In the genomic region with DNA sequence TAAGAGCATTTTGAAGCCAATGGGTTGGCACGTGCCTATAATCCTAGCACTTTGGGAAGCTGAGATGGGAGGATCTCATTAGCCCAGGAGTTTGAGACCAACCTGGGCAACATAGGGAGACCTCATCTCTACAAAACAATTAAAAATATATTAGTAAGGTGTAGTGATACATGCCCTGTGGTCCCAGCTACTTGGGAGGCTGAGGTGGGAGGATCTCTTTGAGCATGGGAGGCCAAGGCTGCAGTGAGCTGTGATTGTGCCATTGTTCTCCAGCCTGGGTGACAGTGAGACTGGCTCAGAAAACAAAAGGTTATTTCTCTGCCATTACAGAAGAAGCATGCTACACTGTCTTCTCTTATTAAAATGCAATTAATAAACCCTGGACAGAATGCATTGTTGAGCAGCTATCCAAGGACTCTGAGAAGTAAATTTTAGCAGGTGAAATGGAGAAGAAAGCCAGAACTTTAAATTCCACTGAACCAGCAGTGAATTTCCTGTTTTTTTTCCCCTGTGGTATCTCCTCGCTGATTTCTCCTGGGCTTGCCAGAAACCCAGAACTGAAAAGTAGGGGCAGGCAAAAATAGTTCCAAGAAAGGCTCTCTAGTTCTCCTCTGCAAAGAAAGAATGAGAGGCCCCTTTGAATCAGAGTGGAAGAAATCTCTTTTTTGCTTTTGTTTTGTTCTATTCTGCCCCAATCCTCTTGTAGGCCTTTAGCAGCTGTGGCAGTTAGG, we compare ENCODE assay signal across 13 cellular contexts. TPM values are rescaled to one million over a fixed set of nuclear protein-coding genes. Genes with fewer than 3 reads are reported as not detected.
A peak's percentile ranks its signal among the peaks of the same experiment; 100 is the strongest.
DNase-seq lines count a peak whose midpoint lies in the region; ATAC-seq, FAIRE-seq and TF ChIP-seq lines count a peak whose summit lies in the region.
"Had no signal": no experiment of that assay in that cellular context is flagged by ENCODE, and none has a peak within 500 bp of the region (broad histone marks: within the 10 kb centered on the region; RNA-seq: fewer than 3 reads in every experiment).

No MANE protein-coding gene starts in this region.

- H4K5ac ChIP-seq in H1 (ENCODE audit: insufficient read length, low read depth, low read length): no peak overlapping the region

- POLR2A ChIA-PET in HepG2 (lab: Yijun Ruan, JAX): interaction anchor here (0.8 to 2.0 kb wide), 3 partner anchors 8 to 68 kb away, joined by 3 to 6 read pairs (median 6); partner anchors contain the start of genes AMD1 and CDK19
- POLR2A ChIA-PET in H1 (lab: Charles Lee; ENCODE audit: partially characterized antibody): interaction anchor here (1.1 to 12.2 kb wide), 7 partner anchors 7 to 76 kb away, joined by 3 to 172 read pairs (median 7); partner anchors contain the start of genes AMD1, CDK19 and GTF3C6

- H3K36me3 ChIP-seq in HepG2 (replicated peaks in 1 of 2; ENCODE audit: control insufficient read depth in 1 of 2, insufficient read depth in 2 of 2, low read length in 2 of 2) (peaks cover 2 to 8% of the 10 kb centered on the region in 2 experiments; a peak in 2 of 5 replicates), right lobe of liver (no peaks in the 10 kb centered on the region), SK-N-MC (ENCODE audit: insufficient read depth, low read length) (peaks cover 38% of the 10 kb centered on the region), H1 (ENCODE audit: control insufficient read depth in 2 of 4, insufficient read depth in 4 of 4, low read length in 3 of 4) (no peaks in the 10 kb centered on the region; a peak in 1 of 8 replicates)

- TF ChIP-seq POLR2A in HepG2 (IDR thresholded peaks at IDR 0.05; ENCODE audit: insufficient read depth in 1 of 2, low read depth in 2 of 2, low read length in 2 of 2): no peak
- no peak for TF ChIP-seq POLR2A in right lobe of liver (IDR thresholded peaks at IDR 0.05)
- no peak for TF ChIP-seq POLR2A in H1 (IDR thresholded peaks at IDR 0.05; ENCODE audit: control extremely low read depth in 1 of 2, low read depth in 2 of 2, low read length in 2 of 2)

- H3K14ac ChIP-seq in H1 (ENCODE audit: insufficient read length): no peak overlapping the region

- H3K18ac ChIP-seq in H1 (ENCODE audit: extremely low read depth, low read length): no peak overlapping the region

- H2AK5ac ChIP-seq in H1 (ENCODE audit: low read depth, low read length): no peak overlapping the region

- CTCF ChIA-PET in HepG2 (lab: Yijun Ruan, JAX; ENCODE audit: low intra/inter-chr PET ratio, low total read pairs) (no interaction called here), H1 (lab: Charles Lee; ENCODE audit: partially characterized antibody) (interaction anchor here (1.2 to 1.4 kb wide), 2 partner anchors 8 to 201 kb away, joined by 3 read pairs; no protein-coding TSS in a partner anchor)

- in situ Hi-C loops in HepG2 (cut with HindIII; ENCODE audit: extremely low pct_ligation_motif_present, low pct_unique_long_range_greater_than_20kb): no loop called here

- FAIRE-seq in HepG2 (lab: Jason Lieb, UNC) (peak; percentile 46), H1 (lab: Jason Lieb, UNC) (no peak)
- FAIRE-seq: colon had no signal

- no peak overlapping the region for H3K23ac ChIP-seq in H1 (ENCODE audit: insufficient read length)

- H3K79me2 ChIP-seq in HepG2 (ENCODE audit: insufficient read depth, low read length) (peaks cover 99% of the 10 kb centered on the region), H1 (ENCODE audit: control insufficient read depth in 1 of 2, insufficient read depth in 2 of 2, low read length in 2 of 2) (peaks cover 93 to 100% of the 10 kb centered on the region in 2 experiments)

- peaks cover 100% of the 10 kb centered on the region for H4K20me1 ChIP-seq in HepG2 (ENCODE audit: insufficient read depth, low read length)
- peaks cover 36 to 53% of the 10 kb centered on the region in 2 experiments for H4K20me1 ChIP-seq in H1 (replicated peaks in 1 of 2; ENCODE audit: control insufficient read depth in 1 of 2, insufficient read depth in 2 of 2, low read length in 2 of 2)

- DNase-seq in HepG2 (ENCODE audit: low spot score) (no peak), right lobe of liver (no peak), SK-N-MC (ENCODE audit: low read depth, low spot score) (no peak), H1 (ENCODE audit: low read depth in 1 of 2, low spot score in 2 of 2) (no peak), substantia nigra (lab: John Stamatoyannopoulos, UW) (no peak), NOMO-1 treated with DMSO at 0.1 percent for 48 hours (lab: John Stamatoyannopoulos, UW; ENCODE audit: unreplicated experiment) (no peak), NCI-H82 treated with DMSO at 0.1 percent for 48 hours (lab: John Stamatoyannopoulos, UW; ENCODE audit: unreplicated experiment) (no peak)
- DNase-seq: activated CD4-positive, CD25-positive, alpha-beta regulatory T cell; NCI-H510A treated with DMSO at 0.1 percent for 48 hours; SHP77; stimulated activated CD4-positive, alpha-beta T cell treated with anti-CD3 and anti-CD28 coated beads, Interleukin-4, amount 100 ng/mL, for 24 hours had no signal

- no peak overlapping the region for H2BK20ac ChIP-seq in H1 (ENCODE audit: low read length)

- H2BK15ac ChIP-seq in H1 (ENCODE audit: low read length): no peak overlapping the region

- H2BK5ac ChIP-seq in H1 (ENCODE audit: low read depth, low read length): no peak overlapping the region

- TF ChIP-seq CTCF in HepG2 (CRISPR knock-in tag; IDR thresholded peaks at IDR 0.05) (no peak), right lobe of liver (IDR thresholded peaks at IDR 0.05) (no peak), H1 (IDR thresholded peaks at IDR 0.05; ENCODE audit: control extremely low read depth in 1 of 3, insufficient read depth in 1 of 3, low read depth in 1 of 3, low read length in 3 of 3) (no peak)

- H2BK12ac ChIP-seq in H1 (ENCODE audit: low read depth, low read length): no peak overlapping the region

- H3K4me1 ChIP-seq in HepG2 (ENCODE audit: insufficient read depth, low read length): peaks cover 91% of the 10 kb centered on the region
- H3K4me1 ChIP-seq in right lobe of liver: peaks cover 0 to 66% (median 12%) of the 10 kb centered on the region in 4 donors
- peaks cover 1 to 9% (median 5%) of the 10 kb centered on the region in 4 experiments; a peak in 6 of 7 replicates for H3K4me1 ChIP-seq in H1 (replicated peaks in 1 of 4; ENCODE audit: control insufficient read depth in 3 of 4, insufficient read depth in 4 of 4, low read length in 3 of 4)

- 91% methylated on average over 2 of the region's 2 CpGs for WGBS in HepG2 (ENCODE audit: low lambda C conversion rate)
- 40% methylated on average over 2 of the region's 2 CpGs for WGBS in right lobe of liver (ENCODE audit: insufficient coverage, low coverage, low lambda C conversion rate, missing lambda C conversion rate)
- 100% methylated on average over 2 of the region's 2 CpGs; no CpG with 5 or more reads in 1 of the 2 experiments for WGBS in H1 (ENCODE audit: extremely low coverage in 1 of 2, insufficient coverage in 1 of 2, insufficient read length in 1 of 2, insufficient replicate concordance in 2 of 2, low coverage in 1 of 2, low lambda C conversion rate in 2 of 2, missing lambda C conversion rate in 1 of 2), 2 experiments

- H4K91ac ChIP-seq in H1 (replicated peaks; ENCODE audit: insufficient read length, low read length): no peak overlapping the region

- H3K56ac ChIP-seq in H1 (replicated peaks; ENCODE audit: insufficient read length, low read depth, low read length): no peak overlapping the region

- no peak overlapping the region for H2BK120ac ChIP-seq in H1 (replicated peaks; ENCODE audit: low read depth, low read length)

- TF ChIP-seq RAD21 in HepG2 (CRISPR knock-in tag; IDR thresholded peaks at IDR 0.05) (no peak), H1 (IDR thresholded peaks at IDR 0.05 in 1 of 2, conservative IDR thresholded peaks at IDR 0.05 in 1 of 2; ENCODE audit: low read depth in 2 of 2, low read length in 2 of 2) (no peak)

- TF ChIP-seq EP300 in HepG2 (IDR thresholded peaks at IDR 0.05; ENCODE audit: low read depth in 2 of 2, low read length in 2 of 2): no peak
- no peak for TF ChIP-seq EP300 in HepG2 (CRISPR knock-in tag; IDR thresholded peaks at IDR 0.05; ENCODE audit: borderline replicate concordance)
- no peak for TF ChIP-seq EP300 in H1 (IDR thresholded peaks at IDR 0.05; ENCODE audit: borderline replicate concordance in 1 of 2, low read depth in 2 of 2, low read length in 2 of 2)

- no peaks in the 10 kb centered on the region for H3K23me2 ChIP-seq in H1 (ENCODE audit: low read depth, low read length)

- H3K9me3 ChIP-seq in HepG2 (ENCODE audit: low read length): no peaks in the 10 kb centered on the region
- H3K9me3 ChIP-seq in right lobe of liver: no peaks in the 10 kb centered on the region
- H3K9me3 ChIP-seq in SK-N-MC (ENCODE audit: low read depth, low read length): no peaks in the 10 kb centered on the region
- no peaks in the 10 kb centered on the region for H3K9me3 ChIP-seq in H1 (ENCODE audit: insufficient read depth in 2 of 2, low read depth in 1 of 2, low read length in 1 of 2)

- no peak overlapping the region for H3K9ac ChIP-seq in HepG2 (ENCODE audit: insufficient read depth, low read depth, low read length)
- no peak overlapping the region for H3K9ac ChIP-seq in SK-N-MC (ENCODE audit: insufficient read length)
- H3K9ac ChIP-seq in H1 (replicated peaks in 1 of 4; ENCODE audit: extremely low read depth in 1 of 4, low read depth in 3 of 4, low read length in 3 of 4): no peak overlapping the region

- H4K8ac ChIP-seq in H1 (ENCODE audit: extremely low read depth, insufficient read depth, low read length): no peak overlapping the region

- ATAC-seq in HepG2: no peak
- no peak for ATAC-seq in right lobe of liver
- no peak for ATAC-seq in GM19455 (IDR thresholded peaks at IDR 0.05; ENCODE audit: unreplicated experiment)

- H3K79me1 ChIP-seq in H1 (ENCODE audit: low read depth, low read length): no peaks in the 10 kb centered on the region; the same call in 1 of the 2 replicates

- BruUV-seq in HepG2 (replicated peaks; lab: Mats Ljungman, UMichigan): no TSS peak

- H2AFZ ChIP-seq in HepG2 (ENCODE audit: low read length) (no peak overlapping the region), H1 (ENCODE audit: low read length) (no peak overlapping the region)

- H3K4me2 ChIP-seq in HepG2 (ENCODE audit: low read depth, low read length) (peak overlapping the region; percentile 79; the same call in 1 of the 2 replicates), H1 (ENCODE audit: insufficient read depth in 1 of 2, low read depth in 2 of 2, low read length in 2 of 2) (peak overlapping the region in 1 of 2 experiments; percentile 26; a peak in 1 of 4 replicates)

- H3K27ac ChIP-seq in HepG2 (ENCODE audit: extremely low read length, insufficient read depth, low read length) (peak overlapping the region; percentile 9), right lobe of liver (no peak overlapping the region), SK-N-MC (peak overlapping the region; percentile 67), H1 (ENCODE audit: low read depth, low read length) (no peak overlapping the region), substantia nigra (ENCODE audit: low read depth, low read length, poor library complexity, severe bottlenecking) (peak overlapping the region; percentile 66)

- no peaks in the 10 kb centered on the region for H3K27me3 ChIP-seq in HepG2 (ENCODE audit: control insufficient read depth in 1 of 2, insufficient read depth in 2 of 2, low read length in 2 of 2)
- no peaks in the 10 kb centered on the region for H3K27me3 ChIP-seq in right lobe of liver
- H3K27me3 ChIP-seq in H1 (replicated peaks in 1 of 4; ENCODE audit: control insufficient read depth in 3 of 4, extremely low read depth in 1 of 4, insufficient read depth in 3 of 4, low read length in 3 of 4): no peaks in the 10 kb centered on the region

- H3K4me3 ChIP-seq in HepG2 (replicated peaks in 1 of 3; ENCODE audit: insufficient read depth in 1 of 3, low read depth in 2 of 3, low read length in 3 of 3) (0 out of 6 replicates have a peak overlapping the region, but pooled peaks of 1 of the 3 experiments have one; percentile 2), right lobe of liver (no peak overlapping the region), SK-N-MC (peak overlapping the region; percentile 28; the same call in 1 of the 2 replicates), H1 (ENCODE audit: extremely low read depth in 1 of 4, insufficient read depth in 2 of 4, low read depth in 3 of 4, low read length in 4 of 4) (no peak overlapping the region)

- H3K4ac ChIP-seq in H1 (replicated peaks; ENCODE audit: insufficient read length, low read depth, low read length): no peak overlapping the region

- intact Hi-C loops in HepG2 (cut with micrococcal nuclease; ENCODE audit: unreplicated experiment) (loop anchor here (1.0 kb wide), 1 partner anchor 116 kb away; no protein-coding TSS in a partner anchor), right lobe of liver (cut with DNase I) (no loop called here)

RNA-seq across cellular contexts. Expression of gene AMD1, which starts 8.4 kb away (rescaled TPM):
- total RNA-seq in HepG2 (2016; rRNA removed; fragmentation: Illumina TruSeq; extraction: Trizol) (123 and 180 TPM in 2 replicates), right lobe of liver (10 to 100 TPM; 11.5 to 49.4 (median 24.2) TPM)
- total RNA-seq in HepG2 (2016; cell fraction: cytosol; rRNA removed; fragmentation: Illumina TruSeq; extraction: Trizol; ENCODE audit: low read depth): 29.0 and 33.5 TPM in 2 replicates
- total RNA-seq in HepG2 (2016; cell fraction: insoluble cytoplasmic fraction; rRNA removed; fragmentation: Illumina TruSeq; extraction: Trizol): 122 and 179 TPM in 2 replicates
- total RNA-seq in HepG2 (2016; cell fraction: membrane; rRNA removed; fragmentation: Illumina TruSeq; extraction: Trizol): 126 and 151 TPM in 2 replicates
- 105 and 115 TPM in 2 replicates for total RNA-seq in HepG2 (2016; cell fraction: nucleus; rRNA removed; fragmentation: Illumina TruSeq; extraction: Trizol)
- polyA plus RNA-seq in HepG2 (2011; rRNA removed) (77.3 and 108 TPM in 2 replicates), H1 (2011; rRNA removed) (33.6 and 60.9 TPM in 2 replicates)
- polyA plus RNA-seq in HepG2 (2011; cell fraction: cytosol; rRNA removed): 44.6 and 78.9 TPM in 2 replicates
- polyA plus RNA-seq in HepG2 (2011; cell fraction: nucleus; rRNA removed): 41.4 and 56.1 TPM in 2 replicates
- polyA plus RNA-seq in HepG2 (2012): 120 and 146 TPM in 2 replicates
- 19.3 and 24.3 TPM in 2 replicates for polyA plus RNA-seq in HepG2 (2016; cell fraction: cytosol; fragmentation: Illumina TruSeq; extraction: Trizol; ENCODE audit: low read depth)
- polyA plus RNA-seq in HepG2 (2016; cell fraction: insoluble cytoplasmic fraction; fragmentation: Illumina TruSeq; extraction: Trizol; ENCODE audit: low read depth): 158 and 161 TPM in 2 replicates
- polyA plus RNA-seq in HepG2 (2016; cell fraction: membrane; fragmentation: Illumina TruSeq; extraction: Trizol; ENCODE audit: low read depth): 94.7 and 117 TPM in 2 replicates
- polyA plus RNA-seq in HepG2 (2016; cell fraction: nucleus; fragmentation: Illumina TruSeq; extraction: Trizol; ENCODE audit: insufficient read depth, low read depth): 108 and 109 TPM in 2 replicates
- 54.3 and 58.3 TPM in 2 replicates for polyA minus RNA-seq in HepG2 (2011; rRNA and poly(A)+ RNA removed; ENCODE audit: low replicate concordance)
- 140 and 158 TPM in 2 replicates for polyA minus RNA-seq in HepG2 (2011; cell fraction: cytosol; rRNA and poly(A)+ RNA removed)
- polyA minus RNA-seq in HepG2 (2011; cell fraction: nucleus; rRNA and poly(A)+ RNA removed): 214 and 279 TPM in 2 replicates
- total RNA-seq in H1 (2021; fragmentation: NEBNext Ultra II Directional; extraction: Animal tissue kit (Norgen Biotek cat#: 25700)): 174 and 177 TPM in 2 replicates
- polyA plus RNA-seq in H1 (2011; cell fraction: cytosol; rRNA removed): 74.7 TPM
- polyA plus RNA-seq in H1 (2011; cell fraction: nucleus; rRNA removed): 19.9 TPM
- 58.5 to 157 TPM (median 83.8 TPM) in 4 replicates for polyA plus RNA-seq in H1 (2012, experiment 1 of 2)
- polyA plus RNA-seq in H1 (2012, experiment 2 of 2): 12.1 TPM
- 234 TPM for polyA plus RNA-seq in H1 (2013, experiment 1 of 2)
- polyA plus RNA-seq in H1 (2013, experiment 2 of 2): 221 TPM
- polyA minus RNA-seq in H1 (2011; rRNA and poly(A)+ RNA removed): 121 and 137 TPM in 2 replicates
- 96.7 TPM for polyA minus RNA-seq in H1 (2011; cell fraction: cytosol; rRNA and poly(A)+ RNA removed)
- polyA minus RNA-seq in H1 (2011; cell fraction: nucleus; rRNA and poly(A)+ RNA removed): 120 TPM

Comparison
In these comparisons a context has a peak if more than half of its experiments do, and no peak if none do; other contexts are left out.
1. H3K27ac ChIP-seq: peak in HepG2 (single experiment), SK-N-MC (single experiment) and substantia nigra (single experiment); none in right lobe of liver (0 of 3) and H1 (single experiment).
2. Of the 41 proteins assayed by ChIP-seq in both HepG2 and H1: peak only in HepG2: SIN3A; only in H1: POLR2AphosphoS5; in both: none; in neither: 39.